Comparison of ENCODE assay signal across 1 cellular context in the genomic region with DNA sequence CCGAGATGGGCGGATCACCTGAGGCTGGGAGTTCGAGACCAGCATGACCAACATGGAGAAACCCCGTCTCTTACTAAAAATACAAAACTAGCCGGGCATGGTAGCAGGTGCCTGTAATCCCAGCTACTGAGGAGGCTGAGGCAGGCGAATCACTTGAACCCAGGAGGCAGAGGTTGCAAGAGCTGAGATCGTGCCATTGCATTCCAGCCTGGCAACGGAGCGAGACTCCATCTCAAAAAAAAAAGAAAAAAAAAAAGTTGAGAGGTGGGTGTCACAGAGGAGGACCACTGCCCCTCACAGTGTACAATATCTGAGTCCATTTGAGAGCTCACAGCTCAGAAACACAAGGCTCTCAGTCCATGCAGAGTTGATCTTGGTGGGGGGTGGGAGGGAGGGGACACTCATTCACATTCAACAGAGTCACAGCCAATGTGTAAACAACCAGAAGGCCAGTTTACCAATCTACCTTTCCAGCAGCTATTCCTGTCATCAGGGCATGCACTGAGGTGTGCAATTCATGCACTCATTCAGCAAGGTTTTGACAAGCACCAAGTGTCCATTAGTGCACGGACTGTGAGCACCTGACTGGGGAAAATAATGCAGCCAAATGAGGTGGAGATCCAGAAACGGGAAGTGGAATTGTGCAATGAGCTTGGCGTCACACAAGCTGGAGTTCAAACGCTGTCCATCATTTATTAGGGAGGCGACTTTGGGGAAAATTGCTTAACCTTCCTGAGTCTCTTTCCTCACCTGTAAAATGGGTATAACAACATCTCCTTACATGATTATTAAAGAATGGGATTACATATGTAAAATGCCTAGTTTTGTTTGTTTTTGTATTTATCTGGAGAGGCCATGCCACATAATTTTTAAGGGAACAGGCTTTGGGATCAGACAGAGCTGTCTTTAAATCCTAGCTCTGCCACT.
TF ChIP-seq lines count a peak whose summit lies in the region.

No MANE protein-coding gene starts in this region.

TF ChIP-seq in HepG2, 621 proteins besides CTCF, POLR2A, EP300 and RAD21 (continues in another document):
- TF ChIP-seq LCORL (IDR thresholded peaks at IDR 0.05) (no peak), LCORL (CRISPR knock-in tag; IDR thresholded peaks at IDR 0.05) (no peak), NCOA1 (CRISPR knock-in tag; IDR thresholded peaks at IDR 0.05) (no peak), PHB2 (IDR thresholded peaks at IDR 0.05; ENCODE audit: partially characterized antibody) (no peak), FOXA1 (IDR thresholded peaks at IDR 0.05) (no peak), FOXA1 (CRISPR knock-in tag; IDR thresholded peaks at IDR 0.05) (peak; percentile 43; the same call in 1 of the 2 replicates), SRSF1 (optimal IDR thresholded peaks at IDR 0.05; ENCODE audit: low read depth, low read length) (no peak), ZBTB21 (CRISPR knock-in tag; IDR thresholded peaks at IDR 0.05) (peak; percentile 75), FOXO1 (CRISPR knock-in tag; IDR thresholded peaks at IDR 0.05) (peak; percentile 23; the same call in 1 of the 2 replicates), NCOR1 (IDR thresholded peaks at IDR 0.05; ENCODE audit: borderline replicate concordance, low read length) (0 out of 2 replicates have a peak, but pooled peaks have one; percentile 21), ZNF430 (CRISPR knock-in tag; IDR thresholded peaks at IDR 0.05) (no peak), ZNF335 (CRISPR knock-in tag; IDR thresholded peaks at IDR 0.05) (no peak), FOSL2 (CRISPR knock-in tag; IDR thresholded peaks at IDR 0.05) (peak; percentile 32; the same call in 1 of the 2 replicates), ZNF629 (CRISPR knock-in tag; conservative IDR thresholded peaks at IDR 0.05) (peak; percentile 97), ZNF317 (CRISPR knock-in tag; IDR thresholded peaks at IDR 0.05) (no peak), PITX1 (CRISPR knock-in tag; IDR thresholded peaks at IDR 0.05) (0 out of 2 replicates have a peak, but pooled peaks have one; percentile 18), ZNF614 (CRISPR knock-in tag; IDR thresholded peaks at IDR 0.05; ENCODE audit: borderline replicate concordance) (0 out of 2 replicates have a peak, but pooled peaks have one; percentile 21), ARID4A (CRISPR knock-in tag; IDR thresholded peaks at IDR 0.05; ENCODE audit: borderline replicate concordance) (no peak), ZNF605 (CRISPR knock-in tag; IDR thresholded peaks at IDR 0.05) (no peak), SMC3 (IDR thresholded peaks at IDR 0.05; ENCODE audit: low read length) (peak; percentile 20; the same call in 1 of the 2 replicates), JARID2 (CRISPR knock-in tag; IDR thresholded peaks at IDR 0.05; ENCODE audit: insufficient replicate concordance) (no peak), PATZ1 (CRISPR knock-in tag; IDR thresholded peaks at IDR 0.05) (peak; percentile 59; the same call in 1 of the 2 replicates), ZMYM3 (CRISPR knock-in tag; IDR thresholded peaks at IDR 0.05) (peak; percentile 88), GATAD2A (CRISPR knock-in tag; IDR thresholded peaks at IDR 0.05) (peak; percentile 36), ZNF292 (CRISPR knock-in tag; IDR thresholded peaks at IDR 0.05; ENCODE audit: borderline replicate concordance, low read depth) (no peak), MEIS2 (CRISPR knock-in tag; IDR thresholded peaks at IDR 0.05) (0 out of 2 replicates have a peak, but pooled peaks have one; percentile 27), ELF1 (CRISPR knock-in tag; IDR thresholded peaks at IDR 0.05) (peak; percentile 54), ZNF580 (CRISPR knock-in tag; IDR thresholded peaks at IDR 0.05; ENCODE audit: borderline replicate concordance, low read depth) (0 out of 2 replicates have a peak, but pooled peaks have one; percentile 32), KDM1A (CRISPR knock-in tag; IDR thresholded peaks at IDR 0.05) (peak; percentile 69; the same call in 1 of the 2 replicates), EHMT2 (IDR thresholded peaks at IDR 0.05; ENCODE audit: borderline replicate concordance, low read depth, low read length) (no peak), ZFYVE20 (CRISPR knock-in tag; IDR thresholded peaks at IDR 0.05; ENCODE audit: borderline replicate concordance, low read depth) (no peak), ZNF235 (CRISPR knock-in tag; IDR thresholded peaks at IDR 0.05; ENCODE audit: borderline replicate concordance) (no peak), SAP130 (CRISPR knock-in tag; IDR thresholded peaks at IDR 0.05; ENCODE audit: low read depth) (peak; percentile 68; the same call in 1 of the 2 replicates), ZIK1 (CRISPR knock-in tag; IDR thresholded peaks at IDR 0.05; ENCODE audit: borderline replicate concordance, low read depth) (no peak), PBX2 (CRISPR knock-in tag; IDR thresholded peaks at IDR 0.05) (peak; percentile 68), RNF2 (conservative IDR thresholded peaks at IDR 0.05; ENCODE audit: low read depth) (no peak), SIN3A (IDR thresholded peaks at IDR 0.05; ENCODE audit: borderline replicate concordance, low read depth, low read length) (no peak), POLR2G (IDR thresholded peaks at IDR 0.05; ENCODE audit: low read depth, low read length) (no peak), TEAD2 (CRISPR knock-in tag; IDR thresholded peaks at IDR 0.05) (no peak)
- TF ChIP-seq, protein P1, sequence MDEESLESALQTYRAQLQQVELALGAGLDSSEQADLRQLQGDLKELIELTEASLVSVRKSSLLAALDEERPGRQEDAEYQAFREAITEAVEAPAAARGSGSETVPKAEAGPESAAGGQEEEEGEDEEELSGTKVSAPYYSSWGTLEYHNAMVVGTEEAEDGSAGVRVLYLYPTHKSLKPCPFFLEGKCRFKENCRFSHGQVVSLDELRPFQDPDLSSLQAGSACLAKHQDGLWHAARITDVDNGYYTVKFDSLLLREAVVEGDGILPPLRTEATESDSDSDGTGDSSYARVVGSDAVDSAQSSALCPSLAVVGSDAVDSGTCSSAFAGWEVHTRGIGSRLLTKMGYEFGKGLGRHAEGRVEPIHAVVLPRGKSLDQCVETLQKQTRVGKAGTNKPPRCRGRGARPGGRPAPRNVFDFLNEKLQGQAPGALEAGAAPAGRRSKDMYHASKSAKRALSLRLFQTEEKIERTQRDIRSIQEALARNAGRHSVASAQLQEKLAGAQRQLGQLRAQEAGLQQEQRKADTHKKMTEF (CRISPR knock-in tag; IDR thresholded peaks at IDR 0.05): peak; percentile 27; the same call in 1 of the 2 replicates
- TF ChIP-seq, protein P2, sequence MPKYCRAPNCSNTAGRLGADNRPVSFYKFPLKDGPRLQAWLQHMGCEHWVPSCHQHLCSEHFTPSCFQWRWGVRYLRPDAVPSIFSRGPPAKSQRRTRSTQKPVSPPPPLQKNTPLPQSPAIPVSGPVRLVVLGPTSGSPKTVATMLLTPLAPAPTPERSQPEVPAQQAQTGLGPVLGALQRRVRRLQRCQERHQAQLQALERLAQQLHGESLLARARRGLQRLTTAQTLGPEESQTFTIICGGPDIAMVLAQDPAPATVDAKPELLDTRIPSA (CRISPR knock-in tag; IDR thresholded peaks at IDR 0.05; ENCODE audit: borderline replicate concordance): no peak
- TF ChIP-seq, protein P3, sequence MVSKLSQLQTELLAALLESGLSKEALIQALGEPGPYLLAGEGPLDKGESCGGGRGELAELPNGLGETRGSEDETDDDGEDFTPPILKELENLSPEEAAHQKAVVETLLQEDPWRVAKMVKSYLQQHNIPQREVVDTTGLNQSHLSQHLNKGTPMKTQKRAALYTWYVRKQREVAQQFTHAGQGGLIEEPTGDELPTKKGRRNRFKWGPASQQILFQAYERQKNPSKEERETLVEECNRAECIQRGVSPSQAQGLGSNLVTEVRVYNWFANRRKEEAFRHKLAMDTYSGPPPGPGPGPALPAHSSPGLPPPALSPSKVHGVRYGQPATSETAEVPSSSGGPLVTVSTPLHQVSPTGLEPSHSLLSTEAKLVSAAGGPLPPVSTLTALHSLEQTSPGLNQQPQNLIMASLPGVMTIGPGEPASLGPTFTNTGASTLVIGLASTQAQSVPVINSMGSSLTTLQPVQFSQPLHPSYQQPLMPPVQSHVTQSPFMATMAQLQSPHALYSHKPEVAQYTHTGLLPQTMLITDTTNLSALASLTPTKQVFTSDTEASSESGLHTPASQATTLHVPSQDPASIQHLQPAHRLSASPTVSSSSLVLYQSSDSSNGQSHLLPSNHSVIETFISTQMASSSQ (IDR thresholded peaks at IDR 0.05; ENCODE audit: low read depth): no peak
- TF ChIP-seq, protein P3 (CRISPR knock-in tag; IDR thresholded peaks at IDR 0.05; ENCODE audit: borderline replicate concordance): no peak
- TF ChIP-seq, protein P4, sequence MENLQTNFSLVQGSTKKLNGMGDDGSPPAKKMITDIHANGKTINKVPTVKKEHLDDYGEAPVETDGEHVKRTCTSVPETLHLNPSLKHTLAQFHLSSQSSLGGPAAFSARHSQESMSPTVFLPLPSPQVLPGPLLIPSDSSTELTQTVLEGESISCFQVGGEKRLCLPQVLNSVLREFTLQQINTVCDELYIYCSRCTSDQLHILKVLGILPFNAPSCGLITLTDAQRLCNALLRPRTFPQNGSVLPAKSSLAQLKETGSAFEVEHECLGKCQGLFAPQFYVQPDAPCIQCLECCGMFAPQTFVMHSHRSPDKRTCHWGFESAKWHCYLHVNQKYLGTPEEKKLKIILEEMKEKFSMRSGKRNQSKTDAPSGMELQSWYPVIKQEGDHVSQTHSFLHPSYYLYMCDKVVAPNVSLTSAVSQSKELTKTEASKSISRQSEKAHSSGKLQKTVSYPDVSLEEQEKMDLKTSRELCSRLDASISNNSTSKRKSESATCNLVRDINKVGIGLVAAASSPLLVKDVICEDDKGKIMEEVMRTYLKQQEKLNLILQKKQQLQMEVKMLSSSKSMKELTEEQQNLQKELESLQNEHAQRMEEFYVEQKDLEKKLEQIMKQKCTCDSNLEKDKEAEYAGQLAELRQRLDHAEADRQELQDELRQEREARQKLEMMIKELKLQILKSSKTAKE (CRISPR knock-in tag; IDR thresholded peaks at IDR 0.05; ENCODE audit: borderline replicate concordance): no peak
